Comparison of ENCODE assay signal across 9 cellular contexts in the genomic region with DNA sequence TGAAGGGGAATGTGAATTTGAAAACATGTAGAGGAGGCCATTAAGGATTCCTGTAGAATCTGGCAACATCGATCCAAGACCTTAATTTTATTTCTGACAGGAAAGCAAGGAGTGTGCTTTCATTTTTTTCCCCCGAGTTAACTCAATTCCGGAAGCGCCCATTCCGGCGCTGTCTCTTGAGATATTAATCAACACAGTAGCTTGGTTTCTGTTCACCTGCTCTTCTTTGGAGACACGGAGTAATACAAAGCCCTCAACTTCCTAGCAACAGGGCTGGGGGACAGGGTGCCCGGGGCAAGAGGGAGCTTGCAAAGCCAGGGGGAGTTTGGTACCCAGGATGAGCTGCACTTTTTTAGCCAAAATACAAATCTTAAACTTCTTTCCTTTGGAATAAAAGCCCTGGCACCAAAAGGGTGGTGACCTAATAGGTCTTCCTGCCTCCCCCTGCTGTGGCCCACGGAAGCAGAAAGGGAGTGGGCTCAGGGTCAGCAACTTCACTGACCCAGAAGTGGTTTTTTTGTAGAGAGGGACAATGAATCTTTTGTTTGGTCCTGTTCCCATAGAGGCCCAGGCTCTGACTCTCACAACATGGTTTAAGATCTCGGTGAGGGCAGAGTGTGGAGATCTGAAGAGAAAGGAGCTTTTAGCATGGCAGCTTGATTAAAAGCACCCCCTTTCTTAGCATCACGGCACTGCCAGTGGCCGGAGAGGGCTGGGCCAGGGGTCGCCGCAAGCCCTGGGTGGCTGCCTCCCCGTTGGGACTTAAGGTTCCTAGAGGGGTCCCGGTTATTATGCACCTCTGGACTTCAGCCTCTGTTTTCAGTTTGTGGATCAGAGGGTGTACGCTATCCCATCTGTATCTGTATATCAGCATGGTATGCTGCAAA.
DNase-seq lines count a peak whose midpoint lies in the region; FAIRE-seq and TF ChIP-seq lines count a peak whose summit lies in the region.
"Had no signal": no experiment of that assay in that cellular context is flagged by ENCODE, and none has a peak within 500 bp of the region (broad histone marks: within the 10 kb centered on the region; RNA-seq: fewer than 3 reads in every experiment).

No MANE protein-coding gene starts in this region.

- TF ChIP-seq POLR2A in GM12891 (IDR thresholded peaks at IDR 0.05; ENCODE audit: low read depth, low read length): no peak

- H3K36me3 Mint-ChIP-seq in chondrocyte (ENCODE audit: low read depth) (peaks cover 2% of the 10 kb centered on the region), nephron progenitor cell (ENCODE audit: low read depth) (peaks cover 41% of the 10 kb centered on the region)

- H3K27me3 Mint-ChIP-seq in chondrocyte (ENCODE audit: low read depth) (no peaks in the 10 kb centered on the region), nephron progenitor cell (ENCODE audit: low read depth, poor library complexity) (no peaks in the 10 kb centered on the region)

- FAIRE-seq in GM12891 (lab: Jason Lieb, UNC): peak; percentile 67

- TF ChIP-seq CTCF in chondrocyte (IDR thresholded peaks at IDR 0.05) (no peak), nephron progenitor cell (IDR thresholded peaks at IDR 0.05) (no peak)

- H3K4me3 Mint-ChIP-seq in chondrocyte (ENCODE audit: unreplicated experiment): peak overlapping the region; percentile 42
- peak overlapping the region; percentile 51 for H3K4me3 Mint-ChIP-seq in nephron progenitor cell

- H3K4me1 Mint-ChIP-seq in chondrocyte (ENCODE audit: low read depth): peaks cover 7% of the 10 kb centered on the region
- H3K4me1 Mint-ChIP-seq in nephron progenitor cell: peaks cover 99% of the 10 kb centered on the region

- DNase-seq in GM12891 (ENCODE audit: insufficient read length, low spot score) (peak; percentile 39), NCI-H1436 treated with DMSO at 0.1 percent for 48 hours (lab: John Stamatoyannopoulos, UW) (peak; percentile 49), chondrocyte (ENCODE audit: low spot score) (no peak), nephron progenitor cell (no peak), occipital lobe (lab: John Stamatoyannopoulos, UW) (no peak), putamen (ENCODE audit: low spot score) (no peak)
- DNase-seq in activated CD8-positive, alpha-beta memory T cell treated with anti-CD3 and anti-CD28 coated beads, Interleukin-2, amount 50 U/mL, for 4 hours: no peak
- DNase-seq: GDM1, NCI-H510A treated with DMSO at 0.1 percent for 48 hours had no signal

- no peaks in the 10 kb centered on the region for H3K9me3 Mint-ChIP-seq in chondrocyte (ENCODE audit: low read depth)
- H3K9me3 Mint-ChIP-seq in nephron progenitor cell: peaks cover 4% of the 10 kb centered on the region

- H3K27ac Mint-ChIP-seq in chondrocyte (ENCODE audit: unreplicated experiment) (peak overlapping the region; percentile 9), nephron progenitor cell (peak overlapping the region; percentile 99)

TF ChIP-seq in GM12891, 5 proteins besides CTCF, POLR2A, EP300 and RAD21:
- TF ChIP-seq POU2F2 (IDR thresholded peaks at IDR 0.05; ENCODE audit: low read depth, low read length) (no peak), SPI1 (IDR thresholded peaks at IDR 0.05; ENCODE audit: low read depth, low read length) (no peak), PAX5 (IDR thresholded peaks at IDR 0.05; ENCODE audit: insufficient read depth, low read length, severe bottlenecking) (no peak), POLR2AphosphoS5 (IDR thresholded peaks at IDR 0.05; ENCODE audit: low read depth, low read length) (no peak), TAF1 (IDR thresholded peaks at IDR 0.05; ENCODE audit: low read depth, low read length) (no peak)

Comparison
In these comparisons a context has a peak if more than half of its experiments do, and no peak if none do; other contexts are left out.
1. DNase-seq: peak in GM12891 (single experiment) and NCI-H1436 treated with DMSO at 0.1 percent for 48 hours (single experiment); none in chondrocyte (single experiment), nephron progenitor cell (single experiment), occipital lobe (single experiment), putamen (single experiment) and activated CD8-positive, alpha-beta memory T cell treated with anti-CD3 and anti-CD28 coated beads, Interleukin-2, amount 50 U/mL, for 4 hours (single experiment).